19 cellular contexts compared by ENCODE assay signal in genomic region chr14:78644824-78645559, GRCh38.
DNase-seq lines count a peak whose midpoint lies in the region; ATAC-seq and TF ChIP-seq lines count a peak whose summit lies in the region.
"Had no signal": no experiment of that assay in that cellular context is flagged by ENCODE, and none has a peak within 500 bp of the region (broad histone marks: within the 10 kb centered on the region; RNA-seq: fewer than 3 reads in every experiment).

No MANE protein-coding gene starts in this region.

- H3K4me2 ChIP-seq in GM23338 (no peak overlapping the region), SK-N-SH (no peak overlapping the region)
- H3K4me2 ChIP-seq: A549, BLaER1 had no signal

- H3K9me2 ChIP-seq in GM23338 (ENCODE audit: insufficient read depth) (no peaks in the 10 kb centered on the region), SK-N-SH (no peaks in the 10 kb centered on the region)

- no peaks in the 10 kb centered on the region for H3K36me3 ChIP-seq in GM23338 (ENCODE audit: insufficient read depth)
- H3K36me3 ChIP-seq in RWPE2 (ENCODE audit: low read depth) = no peaks in the 10 kb centered on the region
- H3K36me3 ChIP-seq in SK-N-SH (replicated peaks in 1 of 2; ENCODE audit: control insufficient read depth in 1 of 2, insufficient read depth in 2 of 2, low read length in 1 of 2) = no peaks in the 10 kb centered on the region
- H3K36me3 ChIP-seq: BLaER1 had no signal

- H2AFZ ChIP-seq in GM23338 (peak overlapping the region; percentile 9; the same call in 1 of the 2 replicates), SK-N-SH (ENCODE audit: low read depth) (no peak overlapping the region)

- WGBS in SK-N-SH (ENCODE audit: low lambda C conversion rate) = 35% methylated on average over 22 of the region's 22 CpGs

- CTCF ChIA-PET in SK-N-SH (lab: Yijun Ruan, JAX) = interaction anchor here (1.4 kb wide), 1 partner anchor 78 kb away, joined by 3 read pairs; no protein-coding TSS in a partner anchor

- no peaks in the 10 kb centered on the region for H3K36me3 Mint-ChIP-seq in GM23338 (ENCODE audit: low read depth)
- H3K36me3 Mint-ChIP-seq in stimulated activated effector memory CD8-positive, alpha-beta T cell treated with anti-CD3 and anti-CD28 coated beads, Interleukin-12 subunit alpha, Interleukin-12 subunit beta, amount 100 ng/mL, for 72 hours = no peaks in the 10 kb centered on the region
- H3K36me3 Mint-ChIP-seq: CD8-positive, alpha-beta T cell had no signal

- H4K20me1 ChIP-seq in GM23338 (replicated peaks; ENCODE audit: insufficient read depth) = no peaks in the 10 kb centered on the region
- no peaks in the 10 kb centered on the region for H4K20me1 ChIP-seq in SK-N-SH (ENCODE audit: insufficient read depth)
- H4K20me1 ChIP-seq: BLaER1 had no signal

- peaks cover 22% of the 10 kb centered on the region; the same call in 2 of the 3 replicates for H3K4me1 Mint-ChIP-seq in GM23338
- no peaks in the 10 kb centered on the region for H3K4me1 Mint-ChIP-seq in stimulated activated effector memory CD8-positive, alpha-beta T cell treated with anti-CD3 and anti-CD28 coated beads, Interleukin-12 subunit alpha, Interleukin-12 subunit beta, amount 100 ng/mL, for 72 hours

- H3K27ac Mint-ChIP-seq in GM23338 = 0 out of 2 replicates have a peak overlapping the region, but pooled peaks have one; percentile 4
- no peak overlapping the region for H3K27ac Mint-ChIP-seq in stimulated activated effector memory CD8-positive, alpha-beta T cell treated with anti-CD3 and anti-CD28 coated beads, Interleukin-12 subunit alpha, Interleukin-12 subunit beta, amount 100 ng/mL, for 72 hours
- H3K27ac Mint-ChIP-seq: CD8-positive, alpha-beta T cell had no signal

- ATAC-seq in GM23338 = peak; percentile 90
- ATAC-seq in RWPE2 (ENCODE audit: low read depth) = 0 out of 3 replicates have a peak, but pooled peaks have one; percentile 23
- no peak for ATAC-seq in stimulated activated effector memory CD8-positive, alpha-beta T cell treated with anti-CD3 and anti-CD28 coated beads, Interleukin-12 subunit alpha, Interleukin-12 subunit beta, amount 100 ng/mL, for 72 hours
- ATAC-seq: A549; CD8-positive, alpha-beta T cell; HCT116 had no signal

- H3K4me3 ChIP-seq in GM23338 (no peak overlapping the region), RWPE2 (ENCODE audit: severe bottlenecking) (no peak overlapping the region), SK-N-SH (ENCODE audit: low read depth in 2 of 2, low read length in 1 of 2) (no peak overlapping the region)
- H3K4me3 ChIP-seq: A549, BLaER1 had no signal

- H3K4me3 Mint-ChIP-seq in GM23338 = no peak overlapping the region
- H3K4me3 Mint-ChIP-seq in stimulated activated effector memory CD8-positive, alpha-beta T cell treated with anti-CD3 and anti-CD28 coated beads, Interleukin-12 subunit alpha, Interleukin-12 subunit beta, amount 100 ng/mL, for 72 hours = no peak overlapping the region
- H3K4me3 Mint-ChIP-seq: CD8-positive, alpha-beta T cell had no signal

- H3K9ac ChIP-seq in SK-N-SH = no peak overlapping the region
- H3K9ac ChIP-seq: BLaER1 had no signal

- H3K27ac ChIP-seq in GM23338 (ENCODE audit: low read depth) (no peak overlapping the region), RWPE2 (ENCODE audit: poor library complexity, severe bottlenecking) (no peak overlapping the region), SK-N-SH (ENCODE audit: low read depth in 2 of 2, low read length in 1 of 2) (no peak overlapping the region)
- H3K27ac ChIP-seq: A549, BLaER1 had no signal

- H3K9me3 Mint-ChIP-seq in GM23338 = no peaks in the 10 kb centered on the region
- peaks cover 6% of the 10 kb centered on the region for H3K9me3 Mint-ChIP-seq in stimulated activated effector memory CD8-positive, alpha-beta T cell treated with anti-CD3 and anti-CD28 coated beads, Interleukin-12 subunit alpha, Interleukin-12 subunit beta, amount 100 ng/mL, for 72 hours
- H3K9me3 Mint-ChIP-seq: CD8-positive, alpha-beta T cell had no signal

- no peak for TF ChIP-seq EP300 in SK-N-SH (IDR thresholded peaks at IDR 0.05; ENCODE audit: borderline replicate concordance in 1 of 2, low read depth in 1 of 2, low read length in 1 of 2)

- H3K27me3 ChIP-seq in GM23338 (ENCODE audit: insufficient read depth) (no peaks in the 10 kb centered on the region), RWPE2 (ENCODE audit: insufficient read depth, poor library complexity, severe bottlenecking) (peaks cover 26% of the 10 kb centered on the region), SK-N-SH (ENCODE audit: insufficient read depth) (no peaks in the 10 kb centered on the region)
- H3K27me3 ChIP-seq: BLaER1 had no signal

- intact Hi-C loops in head of caudate nucleus (cut with DNase I) = no loop called here

- no peaks in the 10 kb centered on the region for H3K4me1 ChIP-seq in GM23338 (ENCODE audit: insufficient read depth)
- no peaks in the 10 kb centered on the region for H3K4me1 ChIP-seq in RWPE2 (ENCODE audit: insufficient read depth, poor library complexity, severe bottlenecking)
- H3K4me1 ChIP-seq in SK-N-SH (ENCODE audit: control insufficient read depth in 1 of 2, insufficient read depth in 2 of 2, low read depth in 1 of 2, low read length in 1 of 2) = no peaks in the 10 kb centered on the region
- H3K4me1 ChIP-seq: A549, BLaER1 had no signal

- H3F3A ChIP-seq in GM23338 (replicated peaks; ENCODE audit: low read depth) (no peaks in the 10 kb centered on the region), SK-N-SH (replicated peaks; ENCODE audit: insufficient read depth) (no peaks in the 10 kb centered on the region)

- POLR2A ChIA-PET in SK-N-SH (lab: Yijun Ruan, JAX) = no interaction called here

- no peak for TF ChIP-seq RAD21 in SK-N-SH (IDR thresholded peaks at IDR 0.05; ENCODE audit: low read length)

- H3K27me3 Mint-ChIP-seq in GM23338 (ENCODE audit: insufficient read depth, low read depth, poor library complexity) = no peaks in the 10 kb centered on the region

- H3K9me3 ChIP-seq in RWPE2 (ENCODE audit: severe bottlenecking) = peaks cover 2% of the 10 kb centered on the region
- H3K9me3 ChIP-seq in SK-N-SH = no peaks in the 10 kb centered on the region
- H3K9me3 ChIP-seq: A549, BLaER1 had no signal

- no peak for TF ChIP-seq CTCF in GM23338 (conservative IDR thresholded peaks at IDR 0.05; ENCODE audit: low read depth in 2 of 2)
- no peak for TF ChIP-seq CTCF in RWPE2 (IDR thresholded peaks at IDR 0.05; ENCODE audit: poor library complexity, severe bottlenecking)
- TF ChIP-seq CTCF in SK-N-SH (IDR thresholded peaks at IDR 0.05) = no peak

- DNase-seq in DMS79 (lab: John Stamatoyannopoulos, UW) (peak; percentile 90), GM23338 (ENCODE audit: low spot score) (peak; percentile 15), RWPE2 (ENCODE audit: low spot score) (no peak), iPS-NIHi7 (ENCODE audit: extremely low spot score) (peak; percentile 25), SK-N-SH (no peak), NCI-H2081 treated with DMSO at 0.1 percent for 48 hours (lab: John Stamatoyannopoulos, UW) (no peak), head of caudate nucleus (no peak)
- DNase-seq in stimulated activated effector memory CD8-positive, alpha-beta T cell treated with anti-CD3 and anti-CD28 coated beads, Interleukin-12 subunit alpha, Interleukin-12 subunit beta, amount 100 ng/mL, for 72 hours (ENCODE audit: low spot score in 2 of 2) = no peak
- DNase-seq: Calu3; CD8-positive, alpha-beta T cell; NCI-H1105 treated with DMSO at 0.1 percent for 48 hours; NCI-H1694; NCI-H2107; NCI-H69; RPMI8226; SIG-M5 had no signal

- H3K79me2 ChIP-seq in GM23338 (replicated peaks; ENCODE audit: insufficient read depth) = no peaks in the 10 kb centered on the region
- H3K79me2 ChIP-seq in SK-N-SH (ENCODE audit: insufficient read depth) = no peaks in the 10 kb centered on the region

TF ChIP-seq in GM23338, 12 proteins besides CTCF, POLR2A, EP300 and RAD21 (continues in another document):
- no peak for TF ChIP-seq STAT1 (IDR thresholded peaks at IDR 0.05; ENCODE audit: unreplicated experiment)

TF ChIP-seq in SK-N-SH, 30 proteins besides CTCF, POLR2A, EP300 and RAD21 (continues in another document):
- no peak for TF ChIP-seq YY1 (IDR thresholded peaks at IDR 0.05; ENCODE audit: low read depth)
- no peak for TF ChIP-seq PBX3 (IDR thresholded peaks at IDR 0.05)
- TF ChIP-seq USF2 (IDR thresholded peaks at IDR 0.05; ENCODE audit: borderline replicate concordance, low read depth, low read length) = no peak
- TF ChIP-seq IRF3 (IDR thresholded peaks at IDR 0.05; ENCODE audit: low read depth, low read length) = no peak
- no peak for TF ChIP-seq EZH2phosphoT487 (IDR thresholded peaks at IDR 0.05; ENCODE audit: borderline replicate concordance, low read depth)
- TF ChIP-seq NFIC (IDR thresholded peaks at IDR 0.05; ENCODE audit: borderline replicate concordance) = no peak

Comparison
In these comparisons a context has a peak if more than half of its experiments do, and no peak if none do; other contexts are left out.
1. DNase-seq: peak in DMS79 (single experiment), GM23338 (single experiment) and iPS-NIHi7 (single experiment); none in RWPE2 (single experiment), SK-N-SH (single experiment), stimulated activated effector memory CD8-positive, alpha-beta T cell treated with anti-CD3 and anti-CD28 coated beads, Interleukin-12 subunit alpha, Interleukin-12 subunit beta, amount 100 ng/mL, for 72 hours (0 of 2), NCI-H2081 treated with DMSO at 0.1 percent for 48 hours (single experiment) and head of caudate nucleus (0 of 42).